Comparison of ENCODE assay signal across 26 cellular contexts in the genomic region with DNA sequence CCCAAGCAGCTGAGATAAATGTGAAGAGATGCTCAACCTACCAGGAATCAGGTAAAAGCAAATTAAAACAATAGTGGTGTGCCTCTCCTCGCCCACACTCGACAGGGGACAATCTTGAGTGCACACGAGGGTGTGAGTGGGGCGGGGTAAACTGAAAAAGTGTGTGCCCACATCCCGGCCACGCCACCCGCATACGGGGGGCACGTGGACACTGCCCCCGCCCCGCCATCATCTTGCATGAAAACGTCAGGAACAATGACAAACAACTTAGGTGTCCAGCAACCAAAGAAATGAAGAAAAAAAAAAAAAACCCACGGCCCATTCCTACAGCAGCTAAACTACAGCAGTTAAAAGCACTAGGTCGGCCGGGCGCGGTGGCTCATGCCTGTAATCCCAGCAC.
"Had no signal": no experiment of that assay in that cellular context is flagged by ENCODE, and none has a peak within 500 bp of the region (broad histone marks: within the 10 kb centered on the region; RNA-seq: fewer than 3 reads in every experiment).

No MANE protein-coding gene starts in this region.

- H3K4me3 Mint-ChIP-seq: activated CD8-positive, alpha-beta memory T cell treated with anti-CD3 and anti-CD28 coated beads, Interleukin-2, amount 10 ng/mL, durations not matched to agents 7 days and 5 days; activated naive CD8-positive, alpha-beta T cell treated with anti-CD3 and anti-CD28 coated beads, Interleukin-2, amount 50 U/mL, for 24 hours; activated T-cell treated with anti-CD3 and anti-CD28 coated beads, Interleukin-2, amount 50 U/mL, for 24 hours; activated T-helper 1 cell treated with anti-CD3 and anti-CD28 coated beads, Interleukin-12 subunit alpha, Interleukin-12 subunit beta, Interleukin-2, Interleukin-4 antibody, amounts not matched to agents 30 ng/mL and 10 ng/mL and 1 ng/mL, durations not matched to agents 14 hours and 24 hours and 36 hours; brain had no signal

- H3K36me3 ChIP-seq: Peyer's patch, SJSA1 had no signal

- H3K9me3 ChIP-seq: Peyer's patch, SJSA1 had no signal

- ATAC-seq: activated CD4-positive, CD25-positive, alpha-beta regulatory T cell treated with anti-CD3 and anti-CD28 coated beads, Interleukin-2, amount 50 U/mL, for 24 hours; activated CD8-positive, alpha-beta memory T cell treated with anti-CD3 and anti-CD28 coated beads, Interleukin-2, amount 10 ng/mL, durations not matched to agents 7 days and 5 days; activated naive CD4-positive, alpha-beta T cell treated with anti-CD3 and anti-CD28 coated beads, Interleukin-2, amount 50 U/mL, for 72 hours; activated naive CD8-positive, alpha-beta T cell treated with anti-CD3 and anti-CD28 coated beads, Interleukin-2, amount 50 U/mL, for 24 hours; SK-N-SH treated with all-trans-retinoic acid at 6 μM for 48 hours had no signal

- DNase-seq: activated CD4-positive, alpha-beta T cell treated with anti-CD3 and anti-CD28 coated beads for 48 hours; activated CD4-positive, alpha-beta T cell treated with anti-CD3 and anti-CD28 coated beads, Interleukin-2, amount 50 U/mL, for 48 hours; activated CD8-positive, alpha-beta memory T cell treated with anti-CD3 and anti-CD28 coated beads, Interleukin-2, amount 10 ng/mL, durations not matched to agents 7 days and 5 days; activated effector memory CD4-positive, alpha-beta T cell treated with anti-CD3 and anti-CD28 coated beads, Interleukin-2, amount 50 U/mL, for 16 hours; activated naive CD4-positive, alpha-beta T cell treated with Interleukin-2 at 50 U/mL for 16 hours; activated naive CD8-positive, alpha-beta T cell treated with anti-CD3 and anti-CD28 coated beads, Interleukin-2, amount 50 U/mL, for 24 hours; activated T-cell treated with anti-CD3 and anti-CD28 coated beads, Interleukin-2, amount 50 U/mL, for 24 hours; amygdala; MM.1S; NCI-H1105; NCI-H1436; NCI-H1694 treated with DMSO at 0.1 percent for 48 hours; NCI-H2081; NCI-H510A treated with DMSO at 0.1 percent for 48 hours; NCI-H69; NK-92 treated with Interleukin-12 subunit alpha and Interleukin-12 subunit beta, amount 100 ng/mL, for 24 hours; Peyer's patch; SHP77; SW 1271 had no signal

- H3K27me3 ChIP-seq: Peyer's patch, SJSA1 had no signal

- H3K27ac Mint-ChIP-seq: activated CD8-positive, alpha-beta memory T cell treated with anti-CD3 and anti-CD28 coated beads, Interleukin-2, amount 10 ng/mL, durations not matched to agents 7 days and 5 days; activated naive CD4-positive, alpha-beta T cell treated with anti-CD3 and anti-CD28 coated beads, Interleukin-2, amount 50 U/mL, for 72 hours; activated naive CD8-positive, alpha-beta T cell treated with anti-CD3 and anti-CD28 coated beads, Interleukin-2, amount 50 U/mL, for 24 hours; activated T-cell treated with anti-CD3 and anti-CD28 coated beads, Interleukin-2, amount 50 U/mL, for 24 hours; activated T-helper 1 cell treated with anti-CD3 and anti-CD28 coated beads, Interleukin-12 subunit alpha, Interleukin-12 subunit beta, Interleukin-2, Interleukin-4 antibody, amounts not matched to agents 30 ng/mL and 10 ng/mL and 1 ng/mL, durations not matched to agents 14 hours and 24 hours and 36 hours; brain had no signal

- H3K4me1 Mint-ChIP-seq: activated CD8-positive, alpha-beta memory T cell treated with anti-CD3 and anti-CD28 coated beads, Interleukin-2, amount 10 ng/mL, durations not matched to agents 7 days and 5 days; activated naive CD8-positive, alpha-beta T cell treated with anti-CD3 and anti-CD28 coated beads, Interleukin-2, amount 50 U/mL, for 24 hours had no signal

- H3K36me3 Mint-ChIP-seq: activated CD8-positive, alpha-beta memory T cell treated with anti-CD3 and anti-CD28 coated beads, Interleukin-2, amount 10 ng/mL, durations not matched to agents 7 days and 5 days; activated naive CD4-positive, alpha-beta T cell treated with anti-CD3 and anti-CD28 coated beads, Interleukin-2, amount 50 U/mL, for 72 hours; brain had no signal

- H3K27ac ChIP-seq: Peyer's patch, SJSA1 had no signal

- H3K9me3 Mint-ChIP-seq: activated naive CD4-positive, alpha-beta T cell treated with anti-CD3 and anti-CD28 coated beads, Interleukin-2, amount 50 U/mL, for 72 hours; activated naive CD8-positive, alpha-beta T cell treated with anti-CD3 and anti-CD28 coated beads, Interleukin-2, amount 50 U/mL, for 24 hours; activated T-cell treated with anti-CD3 and anti-CD28 coated beads, Interleukin-2, amount 50 U/mL, for 24 hours; activated T-helper 1 cell treated with anti-CD3 and anti-CD28 coated beads, Interleukin-12 subunit alpha, Interleukin-12 subunit beta, Interleukin-2, Interleukin-4 antibody, amounts not matched to agents 30 ng/mL and 10 ng/mL and 1 ng/mL, durations not matched to agents 14 hours and 24 hours and 36 hours had no signal

- H3K27me3 Mint-ChIP-seq: activated CD8-positive, alpha-beta memory T cell treated with anti-CD3 and anti-CD28 coated beads, Interleukin-2, amount 10 ng/mL, durations not matched to agents 7 days and 5 days; activated naive CD8-positive, alpha-beta T cell treated with anti-CD3 and anti-CD28 coated beads, Interleukin-2, amount 50 U/mL, for 24 hours; activated T-cell treated with anti-CD3 and anti-CD28 coated beads, Interleukin-2, amount 50 U/mL, for 24 hours had no signal

- H3K4me3 ChIP-seq: Peyer's patch, SJSA1 had no signal

- H3K4me1 ChIP-seq: Peyer's patch, SJSA1 had no signal

- FAIRE-seq: astrocyte had no signal
